In the genomic region with DNA sequence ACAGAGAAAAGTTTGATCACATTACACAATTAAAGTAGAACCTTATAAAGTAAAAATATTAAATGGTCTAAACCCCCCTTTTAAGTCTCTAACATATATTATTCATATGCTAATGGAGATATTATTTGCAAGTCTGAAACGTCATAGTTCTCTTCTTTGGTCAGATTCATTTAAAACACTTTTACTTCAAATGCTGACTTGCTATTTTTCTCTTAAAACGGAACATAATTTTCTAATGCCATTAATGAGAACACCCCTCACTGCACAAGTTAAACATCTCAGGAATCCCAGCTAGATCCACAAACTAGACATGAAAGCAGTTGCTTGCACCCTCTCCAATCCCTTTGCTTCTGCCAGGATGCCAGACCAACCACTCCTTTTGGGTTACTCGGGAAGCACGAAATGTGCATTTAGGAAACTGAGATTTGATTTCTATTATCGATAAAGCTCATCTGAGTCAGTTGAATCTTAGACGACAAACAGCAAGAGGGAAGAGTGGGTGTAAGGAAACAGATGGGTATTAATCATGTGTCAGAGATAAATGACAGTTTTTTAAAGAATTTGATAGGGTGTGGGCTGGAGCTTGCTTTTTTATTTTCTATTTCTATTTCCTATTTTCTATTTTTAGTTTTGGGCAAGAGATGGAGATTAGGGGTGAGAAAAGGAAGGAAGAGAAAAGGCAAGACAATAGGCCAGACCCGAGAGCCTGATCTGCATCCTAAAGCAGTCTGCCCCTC, we compare ENCODE assay signal across 9 cellular contexts. TPM values are rescaled to one million over a fixed set of nuclear protein-coding genes. Genes with fewer than 3 reads are reported as not detected.
DNase-seq lines count a peak whose midpoint lies in the region; ATAC-seq lines count a peak whose summit lies in the region.
"Had no signal": no experiment of that assay in that cellular context is flagged by ENCODE, and none has a peak within 500 bp of the region (broad histone marks: within the 10 kb centered on the region; RNA-seq: fewer than 3 reads in every experiment).

No MANE protein-coding gene starts in this region.

- peaks cover 20% of the 10 kb centered on the region for H3K4me1 ChIP-seq in neuron (ENCODE audit: insufficient read depth, low read length)

- no peaks in the 10 kb centered on the region for H3K36me3 Mint-ChIP-seq in IgD-negative memory B cell

- H3K27ac Mint-ChIP-seq in IgD-negative memory B cell: peak overlapping the region; percentile 4 to 93 (median 40)

- H3K36me3 ChIP-seq in neuron (ENCODE audit: insufficient read depth, low read length): peaks cover 2% of the 10 kb centered on the region

- no peaks in the 10 kb centered on the region for H3K9me3 Mint-ChIP-seq in IgD-negative memory B cell

- H3K4me3 ChIP-seq in neuron (ENCODE audit: low read length): peak overlapping the region; percentile 80

- H3K27ac ChIP-seq in cingulate gyrus (ENCODE audit: low read depth, low read length): peak overlapping the region; percentile 47

- peaks cover 8 to 24% (median 10%) of the 10 kb centered on the region in 3 donors for H3K4me1 Mint-ChIP-seq in IgD-negative memory B cell

- peak overlapping the region; percentile 84 to 97 (median 92) for H3K4me3 Mint-ChIP-seq in IgD-negative memory B cell

- H3K27me3 Mint-ChIP-seq in IgD-negative memory B cell: no peaks in the 10 kb centered on the region

- ATAC-seq in HG03439 (IDR thresholded peaks at IDR 0.05; ENCODE audit: unreplicated experiment) (no peak), HG03175 (IDR thresholded peaks at IDR 0.05; ENCODE audit: unreplicated experiment) (no peak)

- H3K27me3 ChIP-seq in neuron (ENCODE audit: insufficient read depth, low read length): no peaks in the 10 kb centered on the region

- H2AFZ ChIP-seq in neuron (ENCODE audit: low read depth, low read length): no peak overlapping the region

- no peaks in the 10 kb centered on the region for H3K9me3 ChIP-seq in neuron (ENCODE audit: low read length)

- peak; percentile 27 for DNase-seq in NCI-H1105 treated with DMSO at 0.1 percent for 48 hours (lab: John Stamatoyannopoulos, UW)
- no peak for DNase-seq in NCI-H1105 (lab: John Stamatoyannopoulos, UW)
- no peak for DNase-seq in activated effector memory CD4-positive, alpha-beta T cell treated with anti-CD3 and anti-CD28 coated beads, Interleukin-2, amount 50 U/mL, for 16 hours
- DNase-seq: NK-92 treated with Interleukin-12 subunit alpha and Interleukin-12 subunit beta, amount 100 ng/mL, for 24 hours had no signal

RNA-seq across cellular contexts. Expression of a gene that starts 1.5 kb away (rescaled TPM):
- polyA plus RNA-seq in IgD-negative memory B cell: 17.3 TPM

RNA-seq across cellular contexts. Expression of a gene that starts 23.9 kb away (rescaled TPM):
- not detected for polyA plus RNA-seq in IgD-negative memory B cell

RNA-seq across cellular contexts. Expression of a gene that starts 53.9 kb away (rescaled TPM):
- not detected for polyA plus RNA-seq in IgD-negative memory B cell
